24 cellular contexts compared by ENCODE assay signal in genomic region chr5:66138572-66139116, GRCh38. TPM values are rescaled to one million over a fixed set of nuclear protein-coding genes. Genes with fewer than 3 reads are reported as not detected.
DNase-seq lines count a peak whose midpoint lies in the region; ATAC-seq and TF ChIP-seq lines count a peak whose summit lies in the region.
"Had no signal": no experiment of that assay in that cellular context is flagged by ENCODE, and none has a peak within 500 bp of the region (broad histone marks: within the 10 kb centered on the region; RNA-seq: fewer than 3 reads in every experiment).

No MANE protein-coding gene starts in this region.

- no peaks in the 10 kb centered on the region for H3K4me1 Mint-ChIP-seq in glutamatergic neuron (ENCODE audit: low read depth, unreplicated experiment)

- no peaks in the 10 kb centered on the region for H3K9me3 Mint-ChIP-seq in glutamatergic neuron (ENCODE audit: unreplicated experiment)
- H3K9me3 Mint-ChIP-seq: activated CD8-positive, alpha-beta T cell treated with anti-CD3 and anti-CD28 coated beads for 36 hours; activated naive CD4-positive, alpha-beta T cell treated with anti-CD3 and anti-CD28 coated beads, Interleukin-2, amount 10 ng/mL, durations not matched to agents 7 days and 5 days; activated T-cell treated with anti-CD3 and anti-CD28 coated beads, Interleukin-2, amount 50 U/mL, for 24 hours; CD4-positive, alpha-beta T cell; type B pancreatic cell; WTC11 had no signal

- peak; percentile 24 for DNase-seq in M059J (ENCODE audit: low read depth)
- peak; percentile 29 for DNase-seq in SIG-M5 (lab: John Stamatoyannopoulos, UW)
- DNase-seq in foreskin melanocyte: peak; percentile 32
- DNase-seq in glutamatergic neuron: no peak
- DNase-seq in ureter (ENCODE audit: low spot score): no peak
- DNase-seq: activated CD8-positive, alpha-beta T cell treated with anti-CD3 and anti-CD28 coated beads for 36 hours; activated naive CD4-positive, alpha-beta T cell treated with anti-CD3 and anti-CD28 coated beads, Interleukin-2, amount 10 ng/mL, durations not matched to agents 7 days and 5 days; activated T-cell treated with anti-CD3 and anti-CD28 coated beads, Interleukin-2, amount 50 U/mL, for 24 hours; aorta; CD4-positive, alpha-beta T cell; central memory CD4-positive, alpha-beta T cell; DMS79; GM23248; NCI-H1417 treated with DMSO at 0.1 percent for 48 hours; NCI-H524; nucleus accumbens; SJCRH30; spleen; T-helper 17 cell had no signal

- no peak overlapping the region for H3K27ac Mint-ChIP-seq in glutamatergic neuron (ENCODE audit: unreplicated experiment)
- H3K27ac Mint-ChIP-seq: activated CD8-positive, alpha-beta T cell treated with anti-CD3 and anti-CD28 coated beads for 36 hours; activated naive CD4-positive, alpha-beta T cell treated with anti-CD3 and anti-CD28 coated beads, Interleukin-2, amount 10 ng/mL, durations not matched to agents 7 days and 5 days; activated T-cell treated with anti-CD3 and anti-CD28 coated beads, Interleukin-2, amount 50 U/mL, for 24 hours; CD4-positive, alpha-beta T cell; T-helper 17 cell; type B pancreatic cell; WTC11 had no signal

- no peak overlapping the region for H3K4me3 Mint-ChIP-seq in glutamatergic neuron (ENCODE audit: unreplicated experiment)
- H3K4me3 Mint-ChIP-seq: activated CD8-positive, alpha-beta T cell treated with anti-CD3 and anti-CD28 coated beads for 36 hours; activated naive CD4-positive, alpha-beta T cell treated with anti-CD3 and anti-CD28 coated beads, Interleukin-2, amount 10 ng/mL, durations not matched to agents 7 days and 5 days; activated T-cell treated with anti-CD3 and anti-CD28 coated beads, Interleukin-2, amount 50 U/mL, for 24 hours; CD4-positive, alpha-beta T cell; type B pancreatic cell; WTC11 had no signal

- no peaks in the 10 kb centered on the region for H3K36me3 Mint-ChIP-seq in glutamatergic neuron (ENCODE audit: unreplicated experiment)
- H3K36me3 Mint-ChIP-seq: activated naive CD4-positive, alpha-beta T cell treated with anti-CD3 and anti-CD28 coated beads, Interleukin-2, amount 10 ng/mL, durations not matched to agents 7 days and 5 days; type B pancreatic cell; WTC11 had no signal

- peak; percentile 38 for ATAC-seq in GM18909 (IDR thresholded peaks at IDR 0.05; ENCODE audit: poor library complexity, unreplicated experiment)
- ATAC-seq in GM19452 (IDR thresholded peaks at IDR 0.05; ENCODE audit: unreplicated experiment): no peak
- ATAC-seq in GM18907 (IDR thresholded peaks at IDR 0.05; ENCODE audit: unreplicated experiment): no peak
- ATAC-seq: activated CD8-positive, alpha-beta T cell treated with anti-CD3 and anti-CD28 coated beads for 36 hours; T-helper 17 cell; WTC11 had no signal

- H3K27me3 Mint-ChIP-seq in glutamatergic neuron (ENCODE audit: unreplicated experiment): peaks cover 1% of the 10 kb centered on the region
- H3K27me3 Mint-ChIP-seq: activated CD8-positive, alpha-beta T cell treated with anti-CD3 and anti-CD28 coated beads for 36 hours; activated T-cell treated with anti-CD3 and anti-CD28 coated beads, Interleukin-2, amount 50 U/mL, for 24 hours; CD4-positive, alpha-beta T cell; T-helper 17 cell had no signal

- TF ChIP-seq CTCF in glutamatergic neuron (IDR thresholded peaks at IDR 0.05; ENCODE audit: partially characterized antibody, unreplicated experiment): no peak

RNA-seq across cellular contexts. Expression of gene SREK1, which starts 5.5 kb away (rescaled TPM):
- 14.6 and 20.1 TPM in 2 replicates for total RNA-seq in M059J (2014; rRNA removed; shearing (Covaris generic))
- total RNA-seq in glutamatergic neuron (ENCODE audit: unreplicated experiment): 78.4 TPM
- 98.0 TPM for total RNA-seq in ureter

Comparison
In these comparisons a context has a peak if more than half of its experiments do, and no peak if none do; other contexts are left out.
1. DNase-seq: peak in M059J (single experiment), SIG-M5 (single experiment) and foreskin melanocyte (single experiment); none in glutamatergic neuron (single experiment) and ureter (single experiment).